In the genomic region with DNA sequence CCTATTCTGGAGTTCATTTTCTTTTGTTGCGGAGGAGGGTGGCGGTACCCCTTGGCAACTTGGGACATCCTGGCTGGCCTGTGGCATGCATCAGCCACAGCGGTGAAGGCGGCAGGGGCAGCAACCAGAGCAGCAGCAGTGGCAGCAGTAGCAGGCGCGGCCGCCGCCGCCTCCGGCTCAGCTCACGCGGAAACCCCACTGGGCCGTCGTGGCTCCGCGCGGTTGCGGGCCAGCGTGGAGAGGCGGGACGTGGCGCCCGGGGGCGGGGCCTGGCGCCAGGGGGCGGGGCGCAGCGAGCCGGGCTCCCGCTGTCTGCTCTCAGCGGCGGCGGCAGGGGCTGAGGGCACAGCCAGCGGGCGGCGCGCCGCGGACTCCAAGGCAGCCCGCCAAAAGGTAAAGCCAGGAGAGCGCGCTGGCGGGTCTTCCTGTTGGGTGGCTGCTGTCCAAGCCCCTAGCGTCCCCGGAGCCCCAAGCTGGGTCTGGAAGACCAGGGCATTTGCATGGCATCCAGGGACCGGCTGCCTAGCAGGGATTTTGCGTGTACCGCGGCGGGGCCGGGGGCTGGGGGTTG, we compare ENCODE assay signal across 8 cellular contexts.
DNase-seq lines count a peak whose midpoint lies in the region; ATAC-seq and TF ChIP-seq lines count a peak whose summit lies in the region.

No MANE protein-coding gene starts in this region.

- peaks cover 40% of the 10 kb centered on the region for H3K27me3 Mint-ChIP-seq in activated T-cell treated with anti-CD3 and anti-CD28 coated beads, Interleukin-2, amount 50 U/mL, for 24 hours

- no peaks in the 10 kb centered on the region for H3K36me3 ChIP-seq in right atrium auricular region

- no peak for ATAC-seq in GM18498 (IDR thresholded peaks at IDR 0.05; ENCODE audit: unreplicated experiment)
- ATAC-seq in HG03025 (IDR thresholded peaks at IDR 0.05; ENCODE audit: low FRiP score, unreplicated experiment): no peak

- in situ Hi-C loops in SK-MEL-5 (cut with HindIII; ENCODE audit: low pct_unique_long_range_greater_than_20kb, low sequenced_read_pairs): no loop called here

- H3K9me3 ChIP-seq in right atrium auricular region: no peaks in the 10 kb centered on the region

- TF ChIP-seq CTCF in right atrium auricular region (IDR thresholded peaks at IDR 0.05): no peak

- DNase-seq in NCI-H1436 (lab: John Stamatoyannopoulos, UW): peak; percentile 47
- DNase-seq in NCI-H1436 treated with DMSO at 0.1 percent for 48 hours (lab: John Stamatoyannopoulos, UW): no peak
- peak; percentile 15 for DNase-seq in SK-MEL-5 (ENCODE audit: low read depth, low spot score)
- DNase-seq in right atrium auricular region (ENCODE audit: low spot score): no peak
- DNase-seq in retina: peak; percentile 79
- no peak for DNase-seq in activated T-cell treated with anti-CD3 and anti-CD28 coated beads, Interleukin-2, amount 50 U/mL, for 24 hours

- H3K4me1 ChIP-seq in right atrium auricular region: peaks cover 0 to 19% of the 10 kb centered on the region in 2 donors

- H3K9me3 Mint-ChIP-seq in activated T-cell treated with anti-CD3 and anti-CD28 coated beads, Interleukin-2, amount 50 U/mL, for 24 hours: no peaks in the 10 kb centered on the region

- H3K27ac ChIP-seq in right atrium auricular region: no peak overlapping the region

- H3K4me3 Mint-ChIP-seq in activated T-cell treated with anti-CD3 and anti-CD28 coated beads, Interleukin-2, amount 50 U/mL, for 24 hours: no peak overlapping the region

- H3K4me1 Mint-ChIP-seq in activated T-cell treated with anti-CD3 and anti-CD28 coated beads, Interleukin-2, amount 50 U/mL, for 24 hours (ENCODE audit: low read depth): no peaks in the 10 kb centered on the region

- no peak overlapping the region for H3K27ac Mint-ChIP-seq in activated T-cell treated with anti-CD3 and anti-CD28 coated beads, Interleukin-2, amount 50 U/mL, for 24 hours

- no peaks in the 10 kb centered on the region for H3K27me3 ChIP-seq in right atrium auricular region

- peak overlapping the region; percentile 17 to 57 for H3K4me3 ChIP-seq in right atrium auricular region

- no peaks in the 10 kb centered on the region for H3K36me3 Mint-ChIP-seq in activated T-cell treated with anti-CD3 and anti-CD28 coated beads, Interleukin-2, amount 50 U/mL, for 24 hours (ENCODE audit: low read depth)

Comparison
In these comparisons a context has a peak if more than half of its experiments do, and no peak if none do; other contexts are left out.
1. DNase-seq: peak in NCI-H1436 (single experiment), SK-MEL-5 (single experiment) and retina (single experiment); none in NCI-H1436 treated with DMSO at 0.1 percent for 48 hours (single experiment), right atrium auricular region (single experiment) and activated T-cell treated with anti-CD3 and anti-CD28 coated beads, Interleukin-2, amount 50 U/mL, for 24 hours (single experiment).